ENCODE assay signal across 28 cellular contexts in genomic region chr17:30933966-30934365, GRCh38.
"Had no signal": no experiment of that assay in that cellular context is flagged by ENCODE, and none has a peak within 500 bp of the region (broad histone marks: within the 10 kb centered on the region; RNA-seq: fewer than 3 reads in every experiment).

No MANE protein-coding gene starts in this region.

- ATAC-seq: activated naive CD4-positive, alpha-beta T cell treated with anti-CD3 and anti-CD28 coated beads, Interleukin-2, amount 50 U/mL, for 72 hours; activated T-cell treated with anti-CD3 and anti-CD28 coated beads, Interleukin-2, amount 50 U/mL, for 72 hours; naive thymus-derived CD8-positive, alpha-beta T cell; right cardiac atrium; WTC11 had no signal

- H3K27me3 ChIP-seq: breast epithelium, esophagus squamous epithelium, tibial nerve had no signal

- H3K36me3 Mint-ChIP-seq: activated naive CD4-positive, alpha-beta T cell treated with anti-CD3 and anti-CD28 coated beads, Interleukin-2, amount 50 U/mL, for 72 hours; naive thymus-derived CD8-positive, alpha-beta T cell; WTC11 had no signal

- H3K9me3 Mint-ChIP-seq: activated naive CD4-positive, alpha-beta T cell treated with anti-CD3 and anti-CD28 coated beads, Interleukin-2, amount 50 U/mL, for 72 hours; activated T-cell treated with anti-CD3 and anti-CD28 coated beads, Interleukin-2, amount 50 U/mL, for 72 hours; central memory CD8-positive, alpha-beta T cell; naive thymus-derived CD8-positive, alpha-beta T cell; neural crest cell; T-helper 1 cell treated with Interleukin-12 subunit alpha and Interleukin-12 subunit beta and Interleukin-4 antibody, amounts not matched to agents 30 μg/mL and 1 μg/mL, for 36 hours; WTC11 had no signal

- DNase-seq: activated CD4-positive, alpha-beta T cell treated with anti-CD3 and anti-CD28 coated beads, Interleukin-2, amount 50 U/mL, for 1 hour; activated naive CD4-positive, alpha-beta T cell; activated T-cell treated with anti-CD3 and anti-CD28 coated beads for 4 hours; activated T-cell treated with anti-CD3 and anti-CD28 coated beads, Interleukin-2, amount 50 U/mL, for 72 hours; dermis blood vessel endothelial cell; effector CD4-positive, alpha-beta T cell; esophagus squamous epithelium; left ventricle myocardium inferior; mammary epithelial cell; naive thymus-derived CD8-positive, alpha-beta T cell; nucleus accumbens; right cardiac atrium; stimulated activated CD4-positive, alpha-beta T cell treated with anti-CD3 and anti-CD28 coated beads, Interleukin-15, amount 100 ng/mL, for 24 hours; stimulated activated CD4-positive, alpha-beta T cell treated with anti-CD3 and anti-CD28 coated beads, Interleukin-2, amount 100 ng/mL, for 24 hours; stimulated activated naive CD4-positive, alpha-beta T cell; T-helper 9 cell had no signal

- H3K9me3 ChIP-seq: breast epithelium, esophagus squamous epithelium, left ventricle myocardium inferior, tibial nerve had no signal

- H3K27ac ChIP-seq: breast epithelium, epithelial cell of prostate, esophagus squamous epithelium, left ventricle myocardium inferior, parathyroid adenoma, tibial nerve had no signal

- H3K4me1 Mint-ChIP-seq: central memory CD8-positive, alpha-beta T cell; neural crest cell; WTC11 had no signal

- H3K36me3 ChIP-seq: breast epithelium, esophagus squamous epithelium, tibial nerve had no signal

- H2AFZ ChIP-seq: parathyroid adenoma had no signal

- H3K4me3 ChIP-seq: breast epithelium, esophagus squamous epithelium, left ventricle myocardium inferior, tibial nerve had no signal

- H3K79me2 ChIP-seq: parathyroid adenoma had no signal

- H3K4me1 ChIP-seq: breast epithelium, esophagus squamous epithelium, left ventricle myocardium inferior, parathyroid adenoma, tibial nerve had no signal

- H3K27ac Mint-ChIP-seq: activated T-cell treated with anti-CD3 and anti-CD28 coated beads, Interleukin-2, amount 50 U/mL, for 72 hours; naive thymus-derived CD8-positive, alpha-beta T cell; T-helper 1 cell treated with Interleukin-12 subunit alpha and Interleukin-12 subunit beta and Interleukin-4 antibody, amounts not matched to agents 30 μg/mL and 1 μg/mL, for 36 hours; WTC11 had no signal

- H3K27me3 Mint-ChIP-seq: central memory CD8-positive, alpha-beta T cell had no signal

- FAIRE-seq: endometrium, frontal cortex, islet of Langerhans had no signal

- H3K4me3 Mint-ChIP-seq: activated T-cell treated with anti-CD3 and anti-CD28 coated beads, Interleukin-2, amount 50 U/mL, for 72 hours; central memory CD8-positive, alpha-beta T cell; naive thymus-derived CD8-positive, alpha-beta T cell; neural crest cell; T-helper 1 cell treated with Interleukin-12 subunit alpha and Interleukin-12 subunit beta and Interleukin-4 antibody, amounts not matched to agents 30 μg/mL and 1 μg/mL, for 36 hours; WTC11 had no signal

- H3K9ac ChIP-seq: parathyroid adenoma had no signal
